Comparison of ENCODE assay signal across 9 cellular contexts in the genomic region with DNA sequence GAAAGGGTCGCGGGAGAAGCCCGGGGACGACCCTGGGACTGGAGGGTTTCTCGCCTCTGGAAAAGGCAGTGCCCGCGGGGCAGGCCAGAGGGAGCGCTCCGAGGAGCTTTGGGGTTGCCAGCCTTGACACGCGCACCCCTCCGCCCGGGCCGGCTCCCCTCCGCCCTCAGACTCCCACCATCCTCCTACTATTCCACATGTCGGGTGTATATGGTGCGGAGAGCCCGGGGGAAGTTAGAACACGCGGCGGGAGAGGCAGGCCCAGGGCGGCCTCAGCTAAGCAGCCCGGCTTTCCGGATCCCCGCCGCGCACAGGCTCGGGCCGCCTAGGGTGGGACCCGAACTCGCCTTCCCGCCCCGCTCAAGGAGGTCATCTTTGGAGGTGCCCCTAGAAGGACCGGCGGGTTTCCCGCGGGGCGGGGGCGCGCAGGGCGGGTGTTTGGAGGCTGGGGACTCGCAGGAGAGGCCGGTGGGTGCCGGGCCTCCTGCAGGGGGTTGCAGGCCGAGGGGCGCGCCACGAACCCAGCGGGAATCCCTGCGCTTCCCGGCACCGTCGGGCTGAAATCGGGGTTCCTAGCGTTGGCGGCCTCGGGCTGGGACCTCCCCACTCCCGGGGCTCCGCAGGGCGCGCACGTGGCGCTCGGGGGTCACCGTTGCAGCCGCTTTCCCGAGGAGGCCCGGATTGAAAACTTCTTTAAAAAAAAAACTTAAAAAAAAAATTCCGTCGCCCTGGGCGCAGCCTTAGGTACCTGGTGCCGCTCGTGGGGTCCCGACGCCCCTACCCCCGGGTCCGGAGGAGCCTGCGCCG. TPM values are rescaled to one million over a fixed set of nuclear protein-coding genes. Genes with fewer than 3 reads are reported as not detected.
DNase-seq lines count a peak whose midpoint lies in the region; ATAC-seq, FAIRE-seq and TF ChIP-seq lines count a peak whose summit lies in the region.
"Had no signal": no experiment of that assay in that cellular context is flagged by ENCODE, and none has a peak within 500 bp of the region (broad histone marks: within the 10 kb centered on the region; RNA-seq: fewer than 3 reads in every experiment).

No MANE protein-coding gene starts in this region.

- peaks cover 2% of the 10 kb centered on the region for H3K4me1 Mint-ChIP-seq in astrocyte (ENCODE audit: low read depth, unreplicated experiment)

- no peaks in the 10 kb centered on the region for H4K20me1 ChIP-seq in astrocyte (ENCODE audit: insufficient read depth, low read length)

- peak overlapping the region; percentile 54 for H3K4me2 ChIP-seq in astrocyte (ENCODE audit: low read length)

- intact Hi-C loops in A673 (cut with micrococcal nuclease; ENCODE audit: unreplicated experiment) = loop anchor here (10.0 kb wide), 1 partner anchor 635 kb away; a partner anchor contains a TSS
- intact Hi-C loops in left lung (cut with DNase I) = no loop called here

- H3K9me3 ChIP-seq in A673 (ENCODE audit: low read depth, low read length, poor library complexity, severe bottlenecking) = no peaks in the 10 kb centered on the region
- H3K9me3 ChIP-seq in astrocyte (ENCODE audit: insufficient read depth, low read depth, low read length) = no peaks in the 10 kb centered on the region
- H3K9me3 ChIP-seq in left lung = no peaks in the 10 kb centered on the region
- H3K9me3 ChIP-seq in subcutaneous abdominal adipose tissue (ENCODE audit: control insufficient read depth in 5 of 5, low read length in 5 of 5) = no peaks in the 10 kb centered on the region

- CTCF ChIA-PET in A673 (lab: Charles Lee) = no interaction called here

- peaks cover 31% of the 10 kb centered on the region for H3K4me1 ChIP-seq in A673 (ENCODE audit: insufficient read depth, low read length, poor library complexity, severe bottlenecking)
- H3K4me1 ChIP-seq in astrocyte (ENCODE audit: insufficient read depth, low read length) = peaks cover 5% of the 10 kb centered on the region
- H3K4me1 ChIP-seq in left lung = peaks cover 18 to 85% of the 10 kb centered on the region in 2 donors
- H3K4me1 ChIP-seq in subcutaneous abdominal adipose tissue (ENCODE audit: control insufficient read depth in 5 of 5, insufficient read depth in 5 of 5, low read length in 5 of 5) = peaks cover 0 to 59% (median 53%) of the 10 kb centered on the region in 5 donors

- ATAC-seq in HG03432 (IDR thresholded peaks at IDR 0.05; ENCODE audit: unreplicated experiment) (peak; percentile 7), left lung (peak; percentile 4), HG02870 (IDR thresholded peaks at IDR 0.05; ENCODE audit: unreplicated experiment) (no peak)

- H3K27ac Mint-ChIP-seq in astrocyte (ENCODE audit: unreplicated experiment) = no peak overlapping the region

- TF ChIP-seq CTCF in A673 (conservative IDR thresholded peaks at IDR 0.05; ENCODE audit: low read depth, low read length) = no peak
- no peak for TF ChIP-seq CTCF in astrocyte (IDR thresholded peaks at IDR 0.05; ENCODE audit: insufficient read depth, low read depth, low read length)
- TF ChIP-seq CTCF in left lung (IDR thresholded peaks at IDR 0.05) = no peak

- peaks cover 5% of the 10 kb centered on the region for H3K27me3 Mint-ChIP-seq in astrocyte (ENCODE audit: low read depth, unreplicated experiment)

- H3K36me3 ChIP-seq in A673 (ENCODE audit: insufficient read depth, low read length, poor library complexity, severe bottlenecking) (no peaks in the 10 kb centered on the region), astrocyte (ENCODE audit: insufficient read depth, low read length) (no peaks in the 10 kb centered on the region), left lung (no peaks in the 10 kb centered on the region), subcutaneous abdominal adipose tissue (ENCODE audit: control insufficient read depth in 5 of 5, insufficient read depth in 5 of 5, low read length in 5 of 5) (no peaks in the 10 kb centered on the region)

- no peak for DNase-seq in A673 (ENCODE audit: low spot score)
- no peak for DNase-seq in astrocyte (ENCODE audit: low read depth)
- DNase-seq in left lung = peak; percentile 35 to 88
- no peak for DNase-seq in KG1 (lab: John Stamatoyannopoulos, UW)
- no peak for DNase-seq in NCI-H1436 treated with DMSO at 0.1 percent for 48 hours (lab: John Stamatoyannopoulos, UW)

- H3K9me3 Mint-ChIP-seq in astrocyte (ENCODE audit: unreplicated experiment) = no peaks in the 10 kb centered on the region

- no peak for FAIRE-seq in astrocyte (lab: Jason Lieb, UNC)
- FAIRE-seq: endometrium had no signal

- H3K9ac ChIP-seq in astrocyte (ENCODE audit: low read length) (no peak overlapping the region), subcutaneous abdominal adipose tissue (ENCODE audit: low read length in 5 of 5) (peak overlapping the region in 2 of 5 donors; percentile 45 to 56)

- H3K27me3 ChIP-seq in A673 (replicated peaks; ENCODE audit: insufficient read depth, low read depth, low read length, poor library complexity) = no peaks in the 10 kb centered on the region
- H3K27me3 ChIP-seq in astrocyte (ENCODE audit: insufficient read depth, low read length) = peaks cover 41% of the 10 kb centered on the region
- peaks cover 0 to 51% of the 10 kb centered on the region in 2 donors for H3K27me3 ChIP-seq in left lung
- H3K27me3 ChIP-seq in subcutaneous abdominal adipose tissue (ENCODE audit: control insufficient read depth in 5 of 5, insufficient read depth in 4 of 5, low read length in 5 of 5) = no peaks in the 10 kb centered on the region

- no peaks in the 10 kb centered on the region for H3K79me2 ChIP-seq in astrocyte (ENCODE audit: insufficient read depth, low read length)

- H2AFZ ChIP-seq in astrocyte (ENCODE audit: low read depth, low read length) = no peak overlapping the region

- H3K4me3 ChIP-seq in A673 (ENCODE audit: low read depth, low read length, poor library complexity, severe bottlenecking) = peak overlapping the region; percentile 78
- H3K4me3 ChIP-seq in astrocyte (ENCODE audit: insufficient read depth, low read depth, low read length) = no peak overlapping the region
- peak overlapping the region; percentile 75 to 76 for H3K4me3 ChIP-seq in left lung
- H3K4me3 ChIP-seq in subcutaneous abdominal adipose tissue (ENCODE audit: low read depth in 1 of 5, low read length in 5 of 5) = peak overlapping the region; percentile 22 to 69 (median 42)

- POLR2A ChIA-PET in A673 (lab: Charles Lee; ENCODE audit: low non-redundant PET) = no interaction called here

- BruUV-seq in A673 (replicated peaks; lab: Mats Ljungman, UMichigan) = no TSS peak

- no peaks in the 10 kb centered on the region for H3K36me3 Mint-ChIP-seq in astrocyte (ENCODE audit: low read depth, unreplicated experiment)

- peak overlapping the region; percentile 49 for H3K27ac ChIP-seq in A673 (ENCODE audit: low read depth, low read length, poor library complexity, severe bottlenecking)
- H3K27ac ChIP-seq in astrocyte (ENCODE audit: low read depth, low read length) = no peak overlapping the region
- peak overlapping the region; percentile 74 to 80 for H3K27ac ChIP-seq in left lung
- H3K27ac ChIP-seq in subcutaneous abdominal adipose tissue (ENCODE audit: low read depth, low read length) = no peak overlapping the region

- peak overlapping the region; percentile 80 for H3K4me3 Mint-ChIP-seq in astrocyte (ENCODE audit: unreplicated experiment)

RNA-seq across cellular contexts. Expression of a gene that starts 3.7 kb away (rescaled TPM):
- 10.4 and 13.5 TPM in 2 replicates for total RNA-seq in A673 (2021)
- 10.6 and 11.0 TPM in 2 replicates for total RNA-seq in astrocyte
- total RNA-seq in left lung = 10 to 100 TPM; 16.0 to 17.1 TPM

Comparison
In these comparisons a context has a peak if more than half of its experiments do, and no peak if none do; other contexts are left out.
1. DNase-seq: peak in left lung (2 of 2); none in A673 (single experiment), astrocyte (single experiment), KG1 (single experiment) and NCI-H1436 treated with DMSO at 0.1 percent for 48 hours (single experiment).
2. H3K27ac ChIP-seq: peak in A673 (single experiment) and left lung (2 of 2); none in astrocyte (single experiment) and subcutaneous abdominal adipose tissue (single experiment).